35 cellular contexts compared by ENCODE assay signal in genomic region chr6:134884752-134885151, GRCh38.
"Had no signal": no experiment of that assay in that cellular context is flagged by ENCODE, and none has a peak within 500 bp of the region (broad histone marks: within the 10 kb centered on the region; RNA-seq: fewer than 3 reads in every experiment).

No MANE protein-coding gene starts in this region.

- H3K27ac ChIP-seq: KMS-11 had no signal

- DNase-seq: Karpas-422, Kasumi-1, KG1, MG63, MM.1S, MV-4-11, NCI-H1048, NCI-H1092, NCI-H1092 treated with DMSO at 0.1 percent for 48 hours, NCI-H1105, NCI-H1105 treated with DMSO at 0.1 percent for 48 hours, NCI-H1417, NCI-H1417 treated with DMSO at 0.1 percent for 48 hours, NCI-H1436, NCI-H1436 treated with DMSO at 0.1 percent for 48 hours, NCI-H146, NCI-H1694, NCI-H1694 treated with DMSO at 0.1 percent for 48 hours, NCI-H187, NCI-H187 treated with DMSO at 0.1 percent for 48 hours, NCI-H1930, NCI-H2029, NCI-H2029 treated with DMSO at 0.1 percent for 48 hours, NCI-H2081, NCI-H2081 treated with DMSO at 0.1 percent for 48 hours, NCI-H2107, NCI-H2171, NCI-H2171 treated with DMSO at 0.1 percent for 48 hours, NCI-H2227 treated with DMSO at 0.1 percent for 48 hours, NCI-H226, NCI-H345, NCI-H446, NCI-H446 treated with DMSO at 0.1 percent for 48 hours, NCI-H510A had no signal

- H3K4me3 ChIP-seq: MG63 had no signal

- H3K9ac ChIP-seq: KMS-11 had no signal

- H3K4me2 ChIP-seq: KMS-11 had no signal

- H3K36me3 ChIP-seq: MG63 had no signal

- H3K27me3 ChIP-seq: MG63 had no signal

- H3K9me3 ChIP-seq: MG63 had no signal
